29 cellular contexts compared by ENCODE assay signal in genomic region chr17:42877037-42877436, GRCh38. TPM values are rescaled to one million over a fixed set of nuclear protein-coding genes. Genes with fewer than 3 reads are reported as not detected.
DNase-seq lines count a peak whose midpoint lies in the region; ATAC-seq, FAIRE-seq and TF ChIP-seq lines count a peak whose summit lies in the region.
"Had no signal": no experiment of that assay in that cellular context is flagged by ENCODE, and none has a peak within 500 bp of the region (broad histone marks: within the 10 kb centered on the region; RNA-seq: fewer than 3 reads in every experiment).

No MANE protein-coding gene starts in this region.

- H3K4me1 Mint-ChIP-seq in Caco-2 (ENCODE audit: low read depth, unreplicated experiment), result peaks cover 9% of the 10 kb centered on the region
- H3K4me1 Mint-ChIP-seq in activated naive CD8-positive, alpha-beta T cell treated with anti-CD3 and anti-CD28 coated beads, Interleukin-2, amount 50 U/mL, for 24 hours, result no peaks in the 10 kb centered on the region
- H3K4me1 Mint-ChIP-seq: CD4-positive, alpha-beta memory T cell; CD4-positive, CD25-positive, alpha-beta regulatory T cell; CD8-positive, alpha-beta memory T cell had no signal

- 90 to 94% (median 92%) methylated on average over 10 of the region's 10 CpGs for WGBS in stomach, 5 donors
- 90 to 95% methylated on average over 10 of the region's 10 CpGs for WGBS in heart right ventricle, 2 donors

- DNase-seq in Caco-2, result no peak
- DNase-seq in ELF-1 (ENCODE audit: low read depth, low spot score), result peak; percentile 65
- peak; percentile 60 for DNase-seq in kidney
- no peak for DNase-seq in stomach
- DNase-seq in heart right ventricle, result no peak
- DNase-seq in coronary artery (ENCODE audit: low spot score), result no peak
- no peak for DNase-seq in activated naive CD8-positive, alpha-beta T cell treated with anti-CD3 and anti-CD28 coated beads, Interleukin-2, amount 50 U/mL, for 24 hours
- DNase-seq: 8988T; ACHN; BE2C; C1 segment of cervical spinal cord; Calu3; CD4-positive, alpha-beta memory T cell; CD4-positive, CD25-positive, alpha-beta regulatory T cell; CD8-positive, alpha-beta memory T cell; COR-L47; DMS79 treated with DMSO at 0.1 percent for 48 hours; GDM1 had no signal

- no TSS peak for BruUV-seq in Caco-2 (replicated peaks; lab: Mats Ljungman, UMichigan)

- H3K4me3 ChIP-seq in Caco-2 (ENCODE audit: low read depth, low read length) (no peak overlapping the region), kidney (ENCODE audit: low read length in 2 of 2) (peak overlapping the region; percentile 28 to 58), stomach (peak overlapping the region in 1 of 4 donors; percentile 22), heart right ventricle (no peak overlapping the region), coronary artery (no peak overlapping the region)
- H3K4me3 ChIP-seq: BLaER1, GM12878 had no signal

- no peak for TF ChIP-seq EP300 in stomach (IDR thresholded peaks at IDR 0.05)

- no peak for ATAC-seq in heart right ventricle
- no peak for ATAC-seq in activated naive CD8-positive, alpha-beta T cell treated with anti-CD3 and anti-CD28 coated beads, Interleukin-2, amount 50 U/mL, for 24 hours
- ATAC-seq: GM12878 had no signal

- FAIRE-seq in kidney (lab: Jason Lieb, UNC), result no peak
- FAIRE-seq: A204.1, D721Med, GM12878, GM12892, GM18507, GM19239 had no signal

- H3K36me3 Mint-ChIP-seq in Caco-2 (ENCODE audit: insufficient read depth, unreplicated experiment), result no peaks in the 10 kb centered on the region
- H3K36me3 Mint-ChIP-seq in activated naive CD8-positive, alpha-beta T cell treated with anti-CD3 and anti-CD28 coated beads, Interleukin-2, amount 50 U/mL, for 24 hours (ENCODE audit: low read depth), result no peaks in the 10 kb centered on the region
- H3K36me3 Mint-ChIP-seq: CD14-positive monocyte; CD4-positive, alpha-beta memory T cell; CD4-positive, CD25-positive, alpha-beta regulatory T cell; CD8-positive, alpha-beta memory T cell had no signal

- peaks cover under 1% of the 10 kb centered on the region for H3K9me3 Mint-ChIP-seq in Caco-2 (ENCODE audit: unreplicated experiment)
- H3K9me3 Mint-ChIP-seq in activated naive CD8-positive, alpha-beta T cell treated with anti-CD3 and anti-CD28 coated beads, Interleukin-2, amount 50 U/mL, for 24 hours, result no peaks in the 10 kb centered on the region
- H3K9me3 Mint-ChIP-seq: CD4-positive, alpha-beta memory T cell; CD8-positive, alpha-beta memory T cell had no signal

- H3K27me3 Mint-ChIP-seq in Caco-2 (ENCODE audit: insufficient read depth, unreplicated experiment), result no peaks in the 10 kb centered on the region
- peaks cover 14% of the 10 kb centered on the region for H3K27me3 Mint-ChIP-seq in activated naive CD8-positive, alpha-beta T cell treated with anti-CD3 and anti-CD28 coated beads, Interleukin-2, amount 50 U/mL, for 24 hours

- POLR2A ChIA-PET in Caco-2 (lab: Charles Lee), result no interaction called here

- no peak overlapping the region for H3K27ac Mint-ChIP-seq in Caco-2 (ENCODE audit: unreplicated experiment)
- H3K27ac Mint-ChIP-seq in activated naive CD8-positive, alpha-beta T cell treated with anti-CD3 and anti-CD28 coated beads, Interleukin-2, amount 50 U/mL, for 24 hours, result no peak overlapping the region
- H3K27ac Mint-ChIP-seq: CD4-positive, CD25-positive, alpha-beta regulatory T cell had no signal

- CTCF ChIA-PET in Caco-2 (lab: Charles Lee), result no interaction called here

- TF ChIP-seq CTCF in Caco-2 (IDR thresholded peaks at IDR 0.05; ENCODE audit: insufficient read depth in 1 of 2, low read depth in 1 of 2, low read length in 1 of 2, severe bottlenecking in 1 of 2, unreplicated experiment in 1 of 2) (no peak), kidney (IDR thresholded peaks at IDR 0.05; ENCODE audit: borderline replicate concordance, extremely low read depth, insufficient read depth) (no peak), stomach (IDR thresholded peaks at IDR 0.05) (no peak), heart right ventricle (IDR thresholded peaks at IDR 0.05) (no peak), coronary artery (IDR thresholded peaks at IDR 0.05) (no peak)

- H3K36me3 ChIP-seq in Caco-2 (ENCODE audit: control insufficient read depth, insufficient read depth, low read length) (no peaks in the 10 kb centered on the region), kidney (ENCODE audit: control insufficient read depth in 1 of 2, insufficient read depth in 2 of 2, low read length in 2 of 2) (peaks cover 0 to 3% of the 10 kb centered on the region in 2 donors), stomach (peaks cover 0 to 16% (median 3%) of the 10 kb centered on the region in 4 donors), heart right ventricle (no peaks in the 10 kb centered on the region)
- H3K36me3 ChIP-seq: BE2C, BLaER1 had no signal

- H3K27ac ChIP-seq in kidney (ENCODE audit: low read depth in 2 of 2, low read length in 2 of 2) (peak overlapping the region; percentile 5 to 34), stomach (peak overlapping the region in 4 of 5 donors; percentile 31 to 46 (median 39)), heart right ventricle (no peak overlapping the region), coronary artery (no peak overlapping the region)
- H3K27ac ChIP-seq: BLaER1 had no signal

- H3K27me3 ChIP-seq in Caco-2 (replicated peaks; ENCODE audit: control insufficient read depth, insufficient read depth, low read length) (no peaks in the 10 kb centered on the region), stomach (peaks cover 0 to 11% (median 0%) of the 10 kb centered on the region in 3 donors), heart right ventricle (peaks cover 0 to 9% (median 0%) of the 10 kb centered on the region in 7 donors)
- H3K27me3 ChIP-seq: BLaER1 had no signal

- no peak for TF ChIP-seq POLR2A in stomach (IDR thresholded peaks at IDR 0.05)

- peak overlapping the region; percentile 6 to 42 for H3K9ac ChIP-seq in kidney (ENCODE audit: low read length in 2 of 2)
- H3K9ac ChIP-seq: BLaER1 had no signal

- no peaks in the 10 kb centered on the region for H3K9me3 ChIP-seq in Caco-2
- H3K9me3 ChIP-seq in kidney (ENCODE audit: control insufficient read depth in 1 of 2, low read length in 2 of 2), result no peaks in the 10 kb centered on the region
- no peaks in the 10 kb centered on the region for H3K9me3 ChIP-seq in stomach
- H3K9me3 ChIP-seq in heart right ventricle, result no peaks in the 10 kb centered on the region
- H3K9me3 ChIP-seq: BE2C, BLaER1 had no signal

- intact Hi-C loops in Caco-2 (cut with micrococcal nuclease; ENCODE audit: unreplicated experiment) (no loop called here), kidney (cut with DNase I) (no loop called here), stomach (cut with DNase I; ENCODE audit: low total_unique reads) (no loop called here), heart right ventricle (cut with DNase I) (no loop called here)

- H3K4me1 ChIP-seq in Caco-2 (no peaks in the 10 kb centered on the region), kidney (ENCODE audit: control insufficient read depth in 1 of 2, insufficient read depth in 1 of 2, low read depth in 1 of 2, low read length in 2 of 2) (peaks cover 9 to 13% of the 10 kb centered on the region in 2 donors), stomach (peaks cover 0 to 8% (median 0%) of the 10 kb centered on the region in 4 donors), heart right ventricle (peaks cover 0 to 6% (median 0%) of the 10 kb centered on the region in 9 donors)
- H3K4me1 ChIP-seq: BE2C, BLaER1 had no signal

- peak overlapping the region; percentile 2 for H3K4me3 Mint-ChIP-seq in Caco-2 (ENCODE audit: unreplicated experiment)
- H3K4me3 Mint-ChIP-seq in activated naive CD8-positive, alpha-beta T cell treated with anti-CD3 and anti-CD28 coated beads, Interleukin-2, amount 50 U/mL, for 24 hours, result no peak overlapping the region
- H3K4me3 Mint-ChIP-seq: CD14-positive monocyte; CD4-positive, CD25-positive, alpha-beta regulatory T cell; CD8-positive, alpha-beta memory T cell had no signal

RNA-seq across cellular contexts. Expression of gene G6PC1, which starts 23.6 kb away (rescaled TPM):
- not detected in 2 replicates for total RNA-seq in Caco-2 (2022)
- 0.16 TPM for total RNA-seq in kidney
- 10.5 TPM for polyA plus RNA-seq in kidney (ENCODE audit: insufficient read depth, low read depth, low replicate concordance)
- total RNA-seq in stomach, result 1 to 10 TPM in 1 of 5 donors, not detected in 4; 4.0 TPM
- not detected for polyA plus RNA-seq in stomach
- total RNA-seq in heart right ventricle, result not detected
- polyA plus RNA-seq in heart right ventricle, result not detected
- total RNA-seq: A673; Calu3; CD4-positive, alpha-beta memory T cell; CD4-positive, CD25-positive, alpha-beta regulatory T cell; CD8-positive, alpha-beta memory T cell; G401; GM12878 had no signal
- polyA plus RNA-seq: AG04450; CD14-positive monocyte; CD4-positive, alpha-beta memory T cell; CD4-positive, CD25-positive, alpha-beta regulatory T cell; CD8-positive, alpha-beta memory T cell; GM12878 had no signal

RNA-seq across cellular contexts. Expression of gene AOC3, which starts 26.0 kb away (rescaled TPM):
- 0.49 and 0.93 TPM in 2 replicates for total RNA-seq in Caco-2 (2022)
- 40.6 TPM for total RNA-seq in kidney
- 15.1 TPM for polyA plus RNA-seq in kidney (ENCODE audit: insufficient read depth, low read depth, low replicate concordance)
- total RNA-seq in stomach, result 10 to 100 TPM; 20.9 to 67.9 (median 42.0) TPM
- 10 to 100 TPM in 1 of 3 donors, 1 to 10 TPM in 2; 6.2 to 46.9 (median 9.3) TPM for polyA plus RNA-seq in stomach
- 10 to 100 TPM in 5 of 10 donors, 1 to 10 TPM in 5; 4.7 to 19.0 (median 10.4) TPM for total RNA-seq in heart right ventricle
- 10 to 100 TPM; 16.0 to 18.0 TPM for polyA plus RNA-seq in heart right ventricle
- polyA plus RNA-seq: CD14-positive monocyte; CD4-positive, alpha-beta memory T cell; CD4-positive, CD25-positive, alpha-beta regulatory T cell; CD8-positive, alpha-beta memory T cell had no signal

RNA-seq across cellular contexts. Expression of gene AOC2, which starts 32.7 kb away (rescaled TPM):
- total RNA-seq in Caco-2 (2022), result 3.7 and 4.2 TPM in 2 replicates
- 1.2 TPM for total RNA-seq in kidney
- 0.58 TPM for polyA plus RNA-seq in kidney (ENCODE audit: insufficient read depth, low read depth, low replicate concordance)
- 1 to 10 TPM in 1 of 5 donors, under 1 TPM in 2, not detected in 2; 0.87 to 3.0 (median 0.92) TPM for total RNA-seq in stomach
- under 1 TPM in 2 of 3 donors, not detected in 1; 0.50 to 0.55 TPM for polyA plus RNA-seq in stomach
- total RNA-seq in heart right ventricle, result under 1 TPM; 0.14 to 0.72 (median 0.45) TPM
- polyA plus RNA-seq in heart right ventricle, result under 1 TPM; 0.51 to 0.54 TPM
- total RNA-seq: G401 had no signal

RNA-seq across cellular contexts. Expression of gene PSME3, which starts 43.8 kb away (rescaled TPM):
- 195 and 197 TPM in 2 replicates for total RNA-seq in Caco-2 (2022)
- total RNA-seq in kidney, result 115 TPM
- polyA plus RNA-seq in kidney (ENCODE audit: insufficient read depth, low read depth, low replicate concordance), result 60.3 TPM
- 10 to 100 TPM; 26.4 to 74.4 (median 70.0) TPM for total RNA-seq in stomach
- 10 to 100 TPM; 27.1 to 75.8 (median 61.5) TPM for polyA plus RNA-seq in stomach
- 10 to 100 TPM; 52.1 to 87.4 (median 70.3) TPM for total RNA-seq in heart right ventricle
- polyA plus RNA-seq in heart right ventricle, result 100 to 1,000 TPM in 1 of 2 donors, 10 to 100 TPM in 1; 26.0 to 103 TPM

RNA-seq across cellular contexts. Expression of gene BECN1, which starts 53.0 kb away (rescaled TPM):
- total RNA-seq in Caco-2 (2022) (82.0 and 82.7 TPM in 2 replicates), kidney (95.1 TPM), stomach (100 to 1,000 TPM in 3 of 5 donors, 10 to 100 TPM in 2; 53.1 to 192 (median 124) TPM), heart right ventricle (10 to 100 TPM; 71.1 to 87.8 (median 78.3) TPM)
- polyA plus RNA-seq in kidney (ENCODE audit: insufficient read depth, low read depth, low replicate concordance) (65.9 TPM), stomach (10 to 100 TPM; 40.3 to 86.1 (median 65.2) TPM), heart right ventricle (10 to 100 TPM; 25.2 to 54.8 TPM)

Comparison
In these comparisons a context has a peak if more than half of its experiments do, and no peak if none do; other contexts are left out.
1. DNase-seq: peak in ELF-1 (single experiment) and kidney (single experiment); none in Caco-2 (0 of 2), stomach (single experiment), heart right ventricle (0 of 2), coronary artery (single experiment) and activated naive CD8-positive, alpha-beta T cell treated with anti-CD3 and anti-CD28 coated beads, Interleukin-2, amount 50 U/mL, for 24 hours (single experiment).
2. H3K4me3 ChIP-seq: peak in kidney (2 of 2); none in Caco-2 (single experiment), heart right ventricle (0 of 10) and coronary artery (single experiment).
3. H3K27ac ChIP-seq: peak in kidney (2 of 2) and stomach (4 of 5); none in heart right ventricle (0 of 10) and coronary artery (0 of 2).